8 cellular contexts compared by ENCODE assay signal in genomic region chr12:108729612-108730336, GRCh38. TPM values are rescaled to one million over a fixed set of nuclear protein-coding genes. Genes with fewer than 3 reads are reported as not detected.
DNase-seq lines count a peak whose midpoint lies in the region; ATAC-seq, FAIRE-seq and TF ChIP-seq lines count a peak whose summit lies in the region.

No MANE protein-coding gene starts in this region.

- no peaks in the 10 kb centered on the region for H3K36me3 Mint-ChIP-seq in natural killer cell

- H3K4me3 Mint-ChIP-seq in natural killer cell = peak overlapping the region; percentile 93

- TF ChIP-seq POLR2A in Peyer's patch (IDR thresholded peaks at IDR 0.05) = no peak
- no peak for TF ChIP-seq POLR2A in H1 (IDR thresholded peaks at IDR 0.05; ENCODE audit: control extremely low read depth in 1 of 2, low read depth in 2 of 2, low read length in 2 of 2)

- H4K5ac ChIP-seq in H1 (ENCODE audit: insufficient read length, low read depth, low read length) = peak overlapping the region; percentile 65

- WGBS in H1 (ENCODE audit: extremely low coverage in 1 of 2, insufficient coverage in 1 of 2, insufficient read length in 1 of 2, insufficient replicate concordance in 2 of 2, low coverage in 1 of 2, low lambda C conversion rate in 2 of 2, missing lambda C conversion rate in 1 of 2), 2 experiments = 30% methylated on average over 14 of the region's 14 CpGs; no CpG with 5 or more reads in 1 of the 2 experiments

- TF ChIP-seq CTCF in right atrium auricular region (IDR thresholded peaks at IDR 0.05) (no peak), Peyer's patch (IDR thresholded peaks at IDR 0.05) (no peak), H1 (IDR thresholded peaks at IDR 0.05; ENCODE audit: control extremely low read depth in 1 of 3, insufficient read depth in 1 of 3, low read depth in 1 of 3, low read length in 3 of 3) (no peak), natural killer cell (IDR thresholded peaks at IDR 0.05) (no peak)

- H3K4me3 ChIP-seq in right atrium auricular region = peak overlapping the region; percentile 93 to 97
- peak overlapping the region; percentile 77 to 89 (median 81) for H3K4me3 ChIP-seq in Peyer's patch
- peak overlapping the region; percentile 77 to 92 (median 84) for H3K4me3 ChIP-seq in H1 (ENCODE audit: extremely low read depth in 1 of 4, insufficient read depth in 2 of 4, low read depth in 3 of 4, low read length in 4 of 4)

- peak overlapping the region; percentile 89 to 95 for H3K4me2 ChIP-seq in H1 (ENCODE audit: insufficient read depth in 1 of 2, low read depth in 2 of 2, low read length in 2 of 2)

- H2BK120ac ChIP-seq in H1 (replicated peaks; ENCODE audit: low read depth, low read length) = peak overlapping the region; percentile 91

- no peak overlapping the region for H4K91ac ChIP-seq in H1 (replicated peaks; ENCODE audit: insufficient read length, low read length)

- H3K23me2 ChIP-seq in H1 (ENCODE audit: low read depth, low read length) = peaks cover 5% of the 10 kb centered on the region

- no peaks in the 10 kb centered on the region for H3K9me3 Mint-ChIP-seq in natural killer cell

- POLR2A ChIA-PET in H1 (lab: Charles Lee; ENCODE audit: partially characterized antibody) = interaction anchor here (0.7 to 1.4 kb wide), 17 partner anchors 8 to 134 kb away, joined by 3 to 7 read pairs (median 3); partner anchors contain the start of gene TMEM119

- peak overlapping the region; percentile 62 for H3K14ac ChIP-seq in H1 (ENCODE audit: insufficient read length)

- H3K27ac Mint-ChIP-seq in natural killer cell = peak overlapping the region; percentile 81 to 97

- H4K8ac ChIP-seq in H1 (ENCODE audit: extremely low read depth, insufficient read depth, low read length) = no peak overlapping the region

- H3K27ac ChIP-seq in right atrium auricular region (peak overlapping the region; percentile 95 to 99), Peyer's patch (peak overlapping the region; percentile 92 to 99 (median 94)), H1 (ENCODE audit: low read depth, low read length) (peak overlapping the region; percentile 58; the same call in 1 of the 2 replicates)

- peaks cover 42 to 47% of the 10 kb centered on the region in 2 donors for H3K4me1 Mint-ChIP-seq in natural killer cell

- FAIRE-seq in H1 (lab: Jason Lieb, UNC) = no peak

- peaks cover 2 to 10% of the 10 kb centered on the region in 2 experiments for H4K20me1 ChIP-seq in H1 (replicated peaks in 1 of 2; ENCODE audit: control insufficient read depth in 1 of 2, insufficient read depth in 2 of 2, low read length in 2 of 2)

- H3K9me3 ChIP-seq in right atrium auricular region (no peaks in the 10 kb centered on the region), Peyer's patch (no peaks in the 10 kb centered on the region), H1 (ENCODE audit: insufficient read depth in 2 of 2, low read depth in 1 of 2, low read length in 1 of 2) (no peaks in the 10 kb centered on the region)

- H3K79me1 ChIP-seq in H1 (ENCODE audit: low read depth, low read length) = no peaks in the 10 kb centered on the region

- peak overlapping the region; percentile 9 to 85 (median 66) for H3K9ac ChIP-seq in H1 (replicated peaks in 1 of 4; ENCODE audit: extremely low read depth in 1 of 4, low read depth in 3 of 4, low read length in 3 of 4)

- ATAC-seq in left cardiac atrium = no peak
- no peak for ATAC-seq in natural killer cell
- ATAC-seq in GM18909 (IDR thresholded peaks at IDR 0.05; ENCODE audit: poor library complexity, unreplicated experiment) = no peak

- H3K4me1 ChIP-seq in right atrium auricular region = peaks cover 0 to 52% of the 10 kb centered on the region in 2 donors
- peaks cover 0 to 54% (median 3%) of the 10 kb centered on the region in 4 donors for H3K4me1 ChIP-seq in Peyer's patch
- peaks cover 0 to 6% (median 3%) of the 10 kb centered on the region in 4 experiments; a peak in 4 of 7 replicates for H3K4me1 ChIP-seq in H1 (replicated peaks in 1 of 4; ENCODE audit: control insufficient read depth in 3 of 4, insufficient read depth in 4 of 4, low read length in 3 of 4)

- CTCF ChIA-PET in H1 (lab: Charles Lee; ENCODE audit: partially characterized antibody) = interaction anchor here (0.6 to 1.4 kb wide), 9 partner anchors 12 to 75 kb away, joined by 3 to 12 read pairs (median 4); no protein-coding TSS in a partner anchor

- no peak overlapping the region for H2BK20ac ChIP-seq in H1 (ENCODE audit: low read length)

- no peaks in the 10 kb centered on the region for H3K27me3 Mint-ChIP-seq in natural killer cell (ENCODE audit: low read depth in 2 of 2)

- 0 out of 2 replicates have a peak overlapping the region, but pooled peaks have one; percentile 74 for H2BK5ac ChIP-seq in H1 (ENCODE audit: low read depth, low read length)

- H3K79me2 ChIP-seq in H1 (ENCODE audit: control insufficient read depth in 1 of 2, insufficient read depth in 2 of 2, low read length in 2 of 2) = peaks cover 6 to 52% of the 10 kb centered on the region in 2 experiments; a peak in 3 of 4 replicates

- TF ChIP-seq RAD21 in H1 (IDR thresholded peaks at IDR 0.05 in 1 of 2, conservative IDR thresholded peaks at IDR 0.05 in 1 of 2; ENCODE audit: low read depth in 2 of 2, low read length in 2 of 2) = no peak

- peak overlapping the region; percentile 35 for H3K56ac ChIP-seq in H1 (replicated peaks; ENCODE audit: insufficient read length, low read depth, low read length)

- H3K36me3 ChIP-seq in right atrium auricular region (no peaks in the 10 kb centered on the region), Peyer's patch (no peaks in the 10 kb centered on the region), H1 (ENCODE audit: control insufficient read depth in 2 of 4, insufficient read depth in 4 of 4, low read length in 3 of 4) (no peaks in the 10 kb centered on the region)

- H3K18ac ChIP-seq in H1 (ENCODE audit: extremely low read depth, low read length) = peak overlapping the region; percentile 15; the same call in 1 of the 2 replicates

- H2AK5ac ChIP-seq in H1 (ENCODE audit: low read depth, low read length) = no peak overlapping the region

- no peak overlapping the region for H2BK15ac ChIP-seq in H1 (ENCODE audit: low read length)

- H3K4ac ChIP-seq in H1 (replicated peaks; ENCODE audit: insufficient read length, low read depth, low read length) = peak overlapping the region; percentile 85

- no peak overlapping the region for H3K23ac ChIP-seq in H1 (ENCODE audit: insufficient read length)

- intact Hi-C loops in left cardiac atrium (cut with DNase I) (loop anchor here (2.0 to 5.0 kb wide), 4 partner anchors 39 to 73 kb away; no protein-coding TSS in a partner anchor), natural killer cell (cut with micrococcal nuclease) (loop anchor here (2.0 to 10.0 kb wide), 6 partner anchors 39 to 363 kb away; partner anchors contain the start of genes ALKBH2 and USP30)

- no peaks in the 10 kb centered on the region for H3K27me3 ChIP-seq in right atrium auricular region
- H3K27me3 ChIP-seq in Peyer's patch = no peaks in the 10 kb centered on the region
- H3K27me3 ChIP-seq in H1 (replicated peaks in 1 of 4; ENCODE audit: control insufficient read depth in 3 of 4, extremely low read depth in 1 of 4, insufficient read depth in 3 of 4, low read length in 3 of 4) = no peaks in the 10 kb centered on the region

- no peak for TF ChIP-seq EP300 in H1 (IDR thresholded peaks at IDR 0.05; ENCODE audit: borderline replicate concordance in 1 of 2, low read depth in 2 of 2, low read length in 2 of 2)

- DNase-seq in right atrium auricular region (ENCODE audit: low spot score) (no peak), left cardiac atrium (no peak), Peyer's patch (no peak), H1 (ENCODE audit: low read depth in 1 of 2, low spot score in 2 of 2) (no peak), natural killer cell (no peak), C1 segment of cervical spinal cord (lab: John Stamatoyannopoulos, UW) (no peak), MV-4-11 (lab: John Stamatoyannopoulos, UW) (no peak)

- peak overlapping the region; percentile 35; the same call in 1 of the 2 replicates for H2BK12ac ChIP-seq in H1 (ENCODE audit: low read depth, low read length)

- no peak overlapping the region for H2AFZ ChIP-seq in H1 (ENCODE audit: low read length)

TF ChIP-seq in H1, 55 proteins besides CTCF, POLR2A, EP300 and RAD21:
- TF ChIP-seq SUZ12 (IDR thresholded peaks at IDR 0.05; ENCODE audit: low read length) = no peak
- no peak for TF ChIP-seq CBX5 (IDR thresholded peaks at IDR 0.05; ENCODE audit: low read depth, low read length)
- TF ChIP-seq SP2 (IDR thresholded peaks at IDR 0.05; ENCODE audit: low read length) = no peak
- TF ChIP-seq TAF1 (IDR thresholded peaks at IDR 0.05; ENCODE audit: low read depth, low read length) = no peak
- TF ChIP-seq POU5F1 (IDR thresholded peaks at IDR 0.05; ENCODE audit: low read depth, low read length) = no peak
- TF ChIP-seq, protein P1, sequence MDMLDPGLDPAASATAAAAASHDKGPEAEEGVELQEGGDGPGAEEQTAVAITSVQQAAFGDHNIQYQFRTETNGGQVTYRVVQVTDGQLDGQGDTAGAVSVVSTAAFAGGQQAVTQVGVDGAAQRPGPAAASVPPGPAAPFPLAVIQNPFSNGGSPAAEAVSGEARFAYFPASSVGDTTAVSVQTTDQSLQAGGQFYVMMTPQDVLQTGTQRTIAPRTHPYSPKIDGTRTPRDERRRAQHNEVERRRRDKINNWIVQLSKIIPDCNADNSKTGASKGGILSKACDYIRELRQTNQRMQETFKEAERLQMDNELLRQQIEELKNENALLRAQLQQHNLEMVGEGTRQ (IDR thresholded peaks at IDR 0.05; ENCODE audit: low read length) = no peak
- TF ChIP-seq GABPA (IDR thresholded peaks at IDR 0.05; ENCODE audit: borderline replicate concordance, insufficient read depth, low read length) = no peak
- TF ChIP-seq SP4 (IDR thresholded peaks at IDR 0.05; ENCODE audit: low read length) = no peak
- no peak for TF ChIP-seq KDM4A (IDR thresholded peaks at IDR 0.05; ENCODE audit: low read depth, low read length, severe bottlenecking)
- no peak for TF ChIP-seq BRCA1 (IDR thresholded peaks at IDR 0.05; ENCODE audit: low read depth, low read length)
TF ChIP-seq in H1: peak in this region for 0.

RNA-seq across cellular contexts. Expression of gene CORO1C, which starts 1.5 kb away (rescaled TPM):
- 10 to 100 TPM; 59.6 to 70.7 TPM for total RNA-seq in right atrium auricular region
- 100 to 1,000 TPM in 1 of 2 donors, 10 to 100 TPM in 1; 95.0 to 109 TPM for total RNA-seq in left cardiac atrium
- total RNA-seq in Peyer's patch = 100 to 1,000 TPM in 1 of 4 donors, 10 to 100 TPM in 3; 76.3 to 144 (median 87.4) TPM
- 120 and 130 TPM in 2 replicates for total RNA-seq in H1 (2021; fragmentation: NEBNext Ultra II Directional; extraction: Animal tissue kit (Norgen Biotek cat#: 25700))
- 71.7 and 72.7 TPM in 2 replicates for polyA plus RNA-seq in H1 (2011; rRNA removed)
- polyA plus RNA-seq in H1 (2011; cell fraction: cytosol; rRNA removed) = 77.4 TPM
- 64.4 TPM for polyA plus RNA-seq in H1 (2011; cell fraction: nucleus; rRNA removed)
- polyA plus RNA-seq in H1 (2012, experiment 1 of 2) = 74.9 to 102 TPM (median 86.3 TPM) in 4 replicates
- 7.2 TPM for polyA plus RNA-seq in H1 (2012, experiment 2 of 2)
- 67.3 TPM for polyA plus RNA-seq in H1 (2013, experiment 1 of 2)
- 69.1 TPM for polyA plus RNA-seq in H1 (2013, experiment 2 of 2)
- polyA minus RNA-seq in H1 (2011; rRNA and poly(A)+ RNA removed) = 378 and 431 TPM in 2 replicates
- 104 TPM for polyA minus RNA-seq in H1 (2011; cell fraction: cytosol; rRNA and poly(A)+ RNA removed)
- polyA minus RNA-seq in H1 (2011; cell fraction: nucleus; rRNA and poly(A)+ RNA removed) = 107 TPM
- 10 to 100 TPM; 28.9 to 43.5 (median 36.0) TPM for total RNA-seq in natural killer cell
